ENCODE assay signal across 28 cellular contexts in the genomic region with DNA sequence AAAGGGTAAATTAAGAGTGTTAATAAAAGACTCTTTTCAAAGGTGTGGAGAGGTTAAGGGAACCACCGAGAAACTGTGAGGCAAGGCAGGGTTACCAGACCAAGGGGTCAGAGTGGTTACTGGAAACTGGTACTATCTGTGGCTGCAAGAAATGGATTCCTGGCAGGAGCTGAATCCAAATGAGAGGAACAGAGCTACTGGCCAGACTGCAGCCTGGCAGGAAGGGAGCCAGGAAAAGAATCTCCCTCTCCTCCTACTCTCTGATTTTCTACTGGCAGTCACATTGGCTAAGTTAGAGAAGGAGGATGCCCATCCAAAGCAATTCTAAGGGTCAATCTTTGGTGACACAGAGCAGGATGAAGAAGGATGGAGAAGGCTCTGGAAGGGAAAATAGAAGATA.
"Had no signal": no experiment of that assay in that cellular context is flagged by ENCODE, and none has a peak within 500 bp of the region (broad histone marks: within the 10 kb centered on the region; RNA-seq: fewer than 3 reads in every experiment).

No MANE protein-coding gene starts in this region.

- H3K4me3 ChIP-seq: adrenal gland, breast epithelium, cardiac muscle cell, esophagus squamous epithelium, gastroesophageal sphincter had no signal

- DNase-seq: activated CD4-positive, alpha-beta memory T cell treated with anti-CD3 and anti-CD28 coated beads for 36 hours; activated CD4-positive, alpha-beta T cell treated with anti-CD3 and anti-CD28 coated beads for 36 hours; activated CD4-positive, alpha-beta T cell treated with anti-CD3 and anti-CD28 coated beads, Interleukin-2, amount 10 ng/mL, durations not matched to agents 24 days and 14 days; activated CD4-positive, CD25-positive, alpha-beta regulatory T cell; activated CD4-positive, CD25-positive, alpha-beta regulatory T cell treated with anti-CD3 and anti-CD28 coated beads, Interleukin-2, amount 50 U/mL, for 72 hours; activated CD8-positive, alpha-beta memory T cell treated with anti-CD3 and anti-CD28 coated beads, Interleukin-2, amount 10 ng/mL, durations not matched to agents 7 days and 5 days; activated CD8-positive, alpha-beta memory T cell treated with anti-CD3 and anti-CD28 coated beads, Interleukin-2, amount 50 U/mL, for 4 hours; activated CD8-positive, alpha-beta T cell treated with anti-CD3 and anti-CD28 coated beads, Interleukin-2, amount 10 ng/mL, durations not matched to agents 7 days and 5 days; activated effector memory CD4-positive, alpha-beta T cell treated with anti-CD3 and anti-CD28 coated beads, Interleukin-2, amount 50 U/mL, for 16 hours; activated naive CD4-positive, alpha-beta T cell treated with anti-CD3 and anti-CD28 coated beads for 36 hours; activated naive CD8-positive, alpha-beta T cell treated with anti-CD3 and anti-CD28 coated beads for 36 hours; activated naive CD8-positive, alpha-beta T cell treated with anti-CD3 and anti-CD28 coated beads, Interleukin-2, amount 50 U/mL, for 24 hours; activated T-cell treated with anti-CD3 and anti-CD28 coated beads, Interleukin-2, amount 50 U/mL, for 1 hour; activated T-cell treated with anti-CD3 and anti-CD28 coated beads, Interleukin-2, amount 50 U/mL, for 48 hours; adrenal gland; amygdala; aorta; central memory CD4-positive, alpha-beta T cell; effector CD8-positive, alpha-beta T cell; esophagus squamous epithelium; foreskin melanocyte; T-helper 1 cell; T-helper 17 cell; T1000 had no signal

- ATAC-seq: activated CD4-positive, alpha-beta T cell treated with anti-CD3 and anti-CD28 coated beads for 36 hours; activated CD8-positive, alpha-beta memory T cell treated with anti-CD3 and anti-CD28 coated beads, Interleukin-2, amount 10 ng/mL, durations not matched to agents 7 days and 5 days; activated CD8-positive, alpha-beta T cell treated with anti-CD3 and anti-CD28 coated beads, Interleukin-2, amount 10 ng/mL, durations not matched to agents 7 days and 5 days; activated naive CD8-positive, alpha-beta T cell treated with anti-CD3 and anti-CD28 coated beads, Interleukin-2, amount 50 U/mL, for 24 hours; gastroesophageal sphincter; T-helper 17 cell had no signal

- H3K27ac ChIP-seq: adrenal gland, breast epithelium, cardiac muscle cell, epithelial cell of prostate, esophagus squamous epithelium, gastroesophageal sphincter had no signal
